In the genomic region with DNA sequence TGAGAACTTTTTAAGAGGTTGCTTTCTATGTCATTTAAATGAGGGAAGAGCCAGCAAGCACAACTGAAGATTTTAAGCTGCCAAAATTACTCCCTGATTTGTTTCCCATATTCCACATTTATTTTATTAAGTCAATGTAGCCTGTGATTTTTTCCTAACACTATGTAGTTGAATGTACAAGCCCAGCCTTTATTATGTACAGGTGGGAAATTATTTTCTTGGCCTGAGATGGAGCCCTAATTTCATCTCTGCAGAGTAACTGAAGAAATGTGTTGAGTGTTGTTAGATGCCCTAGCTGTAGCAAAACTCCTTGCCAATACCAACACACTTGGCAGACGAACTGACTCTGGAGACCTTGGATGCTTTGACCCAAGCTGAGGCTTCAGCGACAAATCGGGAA, we compare ENCODE assay signal across 38 cellular contexts.
"Had no signal": no experiment of that assay in that cellular context is flagged by ENCODE, and none has a peak within 500 bp of the region (broad histone marks: within the 10 kb centered on the region; RNA-seq: fewer than 3 reads in every experiment).

No MANE protein-coding gene starts in this region.

- H3K9me3 ChIP-seq: ascending aorta, body of pancreas had no signal

- ATAC-seq: activated naive CD4-positive, alpha-beta T cell treated with anti-CD3 and anti-CD28 coated beads, Interleukin-2, amount 50 U/mL, for 72 hours; activated naive CD8-positive, alpha-beta T cell treated with anti-CD3 and anti-CD28 coated beads, Interleukin-2, amount 50 U/mL, for 24 hours; activated T-cell treated with anti-CD3 and anti-CD28 coated beads, Interleukin-2, amount 50 U/mL, for 4 hours; activated T-cell treated with anti-CD3 and anti-CD28 coated beads, Interleukin-2, amount 50 U/mL, for 72 hours; activated T-helper 17 cell treated with anti-CD3 and anti-CD28 coated beads, Interleukin-2, amount 50 U/mL, for 72 hours; body of pancreas had no signal

- H3K9me3 Mint-ChIP-seq: activated T-cell treated with anti-CD3 and anti-CD28 coated beads, Interleukin-2, amount 50 U/mL, for 4 hours; activated T-helper 1 cell treated with anti-CD3 and anti-CD28 coated beads, Interleukin-12 subunit alpha, Interleukin-12 subunit beta, Interleukin-2, Interleukin-4 antibody, amounts not matched to agents 30 ng/mL and 10 ng/mL and 1 ng/mL, durations not matched to agents 14 hours and 24 hours and 36 hours; activated T-helper 2 cell treated with anti-CD3 and anti-CD28 coated beads, Interferon-gamma antibody, Interleukin-2, Interleukin-4, amounts not matched to agents 10 μg/mL and 5 μg/mL and 100 μg/mL, durations not matched to agents 14 hours and 24 hours and 36 hours had no signal

- H3K27ac ChIP-seq: adrenal gland, ascending aorta, body of pancreas, brain microvascular endothelial cell, breast epithelium, cardiac muscle cell had no signal

- H3K27ac Mint-ChIP-seq: activated naive CD4-positive, alpha-beta T cell treated with anti-CD3 and anti-CD28 coated beads for 36 hours; activated naive CD4-positive, alpha-beta T cell treated with anti-CD3 and anti-CD28 coated beads, Interleukin-2, amount 10 ng/mL, durations not matched to agents 7 days and 5 days; activated naive CD4-positive, alpha-beta T cell treated with anti-CD3 and anti-CD28 coated beads, Interleukin-2, amount 50 U/mL, for 24 hours; activated naive CD4-positive, alpha-beta T cell treated with anti-CD3 and anti-CD28 coated beads, Interleukin-2, amount 50 U/mL, for 72 hours; activated naive CD8-positive, alpha-beta T cell; activated naive CD8-positive, alpha-beta T cell treated with anti-CD3 and anti-CD28 coated beads for 36 hours; activated naive CD8-positive, alpha-beta T cell treated with anti-CD3 and anti-CD28 coated beads, Interleukin-2, amount 10 ng/mL, durations not matched to agents 7 days and 5 days; activated naive CD8-positive, alpha-beta T cell treated with anti-CD3 and anti-CD28 coated beads, Interleukin-2, amount 50 U/mL, for 24 hours; activated T-cell treated with anti-CD3 and anti-CD28 coated beads, Interleukin-2, amount 50 U/mL, for 24 hours; activated T-cell treated with anti-CD3 and anti-CD28 coated beads, Interleukin-2, amount 50 U/mL, for 72 hours; activated T-helper 1 cell treated with anti-CD3 and anti-CD28 coated beads, Interleukin-12 subunit alpha, Interleukin-12 subunit beta, Interleukin-2, Interleukin-4 antibody, amounts not matched to agents 30 ng/mL and 10 ng/mL and 1 ng/mL, durations not matched to agents 14 hours and 24 hours and 36 hours; activated T-helper 17 cell treated with anti-CD3 and anti-CD28 coated beads, Interleukin-2, amount 50 U/mL, for 72 hours; activated T-helper 2 cell treated with anti-CD3 and anti-CD28 coated beads, Interferon-gamma antibody, Interleukin-2, Interleukin-4, amounts not matched to agents 10 μg/mL and 5 μg/mL and 100 μg/mL, durations not matched to agents 14 hours and 24 hours and 36 hours; brain had no signal

- H3K27me3 Mint-ChIP-seq: activated naive CD4-positive, alpha-beta T cell treated with anti-CD3 and anti-CD28 coated beads, Interleukin-2, amount 10 ng/mL, durations not matched to agents 7 days and 5 days; activated naive CD8-positive, alpha-beta T cell treated with anti-CD3 and anti-CD28 coated beads, Interleukin-2, amount 10 ng/mL, durations not matched to agents 7 days and 5 days had no signal

- H3K27me3 ChIP-seq: adrenal gland, ascending aorta, body of pancreas, brain microvascular endothelial cell, breast epithelium, cardiac muscle cell had no signal

- DNase-seq: activated effector memory CD4-positive, alpha-beta T cell treated with anti-CD3 and anti-CD28 coated beads, Interleukin-2, amount 50 U/mL, for 16 hours; activated effector memory CD4-positive, alpha-beta T cell treated with Interleukin-2 at 50 U/mL for 16 hours; activated gamma-delta T cell; activated gamma-delta T cell treated with Interleukin-2 at 50 U/mL for 16 hours; activated naive CD4-positive, alpha-beta T cell; activated naive CD4-positive, alpha-beta T cell treated with anti-CD3 and anti-CD28 coated beads for 36 hours; activated naive CD4-positive, alpha-beta T cell treated with anti-CD3 and anti-CD28 coated beads, Interleukin-2, amount 10 ng/mL, durations not matched to agents 7 days and 5 days; activated naive CD4-positive, alpha-beta T cell treated with anti-CD3 and anti-CD28 coated beads, Interleukin-2, amount 50 U/mL, for 16 hours; activated naive CD4-positive, alpha-beta T cell treated with Interleukin-2 at 50 U/mL for 16 hours; activated naive CD8-positive, alpha-beta T cell treated with anti-CD3 and anti-CD28 coated beads for 36 hours; activated naive CD8-positive, alpha-beta T cell treated with anti-CD3 and anti-CD28 coated beads, Interleukin-2, amount 10 ng/mL, durations not matched to agents 7 days and 5 days; activated naive CD8-positive, alpha-beta T cell treated with anti-CD3 and anti-CD28 coated beads, Interleukin-2, amount 50 U/mL, for 24 hours; activated T-cell treated with anti-CD3 and anti-CD28 coated beads, Interleukin-2, amount 50 U/mL, for 1 hour; activated T-cell treated with anti-CD3 and anti-CD28 coated beads, Interleukin-2, amount 50 U/mL, for 24 hours; activated T-cell treated with anti-CD3 and anti-CD28 coated beads, Interleukin-2, amount 50 U/mL, for 4 hours; activated T-cell treated with anti-CD3 and anti-CD28 coated beads, Interleukin-2, amount 50 U/mL, for 48 hours; activated T-cell treated with anti-CD3 and anti-CD28 coated beads, Interleukin-2, amount 50 U/mL, for 72 hours; adrenal gland; amniotic stem cell; amygdala; anterior cingulate cortex; aorta; body of pancreas; brain microvascular endothelial cell; caudate nucleus; central memory CD4-positive, alpha-beta T cell; cerebellar nuclear complex had no signal

- H3K4me1 Mint-ChIP-seq: activated naive CD4-positive, alpha-beta T cell treated with anti-CD3 and anti-CD28 coated beads, Interleukin-2, amount 10 ng/mL, durations not matched to agents 7 days and 5 days; activated naive CD4-positive, alpha-beta T cell treated with anti-CD3 and anti-CD28 coated beads, Interleukin-2, amount 50 U/mL, for 24 hours; activated naive CD8-positive, alpha-beta T cell treated with anti-CD3 and anti-CD28 coated beads for 36 hours; activated naive CD8-positive, alpha-beta T cell treated with anti-CD3 and anti-CD28 coated beads, Interleukin-2, amount 10 ng/mL, durations not matched to agents 7 days and 5 days; activated naive CD8-positive, alpha-beta T cell treated with anti-CD3 and anti-CD28 coated beads, Interleukin-2, amount 50 U/mL, for 24 hours; activated T-helper 17 cell treated with anti-CD3 and anti-CD28 coated beads, Interleukin-2, amount 50 U/mL, for 72 hours; brain; central memory CD8-positive, alpha-beta T cell had no signal

- H3K4me3 ChIP-seq: adrenal gland, ascending aorta, body of pancreas, breast epithelium, cardiac muscle cell had no signal

- H3K4me1 ChIP-seq: adrenal gland, ascending aorta, body of pancreas, breast epithelium had no signal

- H3K36me3 ChIP-seq: adrenal gland, ascending aorta, brain microvascular endothelial cell, breast epithelium, cardiac muscle cell had no signal

- H3K4me3 Mint-ChIP-seq: activated naive CD4-positive, alpha-beta T cell treated with anti-CD3 and anti-CD28 coated beads for 36 hours; activated naive CD4-positive, alpha-beta T cell treated with anti-CD3 and anti-CD28 coated beads, Interleukin-2, amount 10 ng/mL, durations not matched to agents 7 days and 5 days; activated naive CD4-positive, alpha-beta T cell treated with anti-CD3 and anti-CD28 coated beads, Interleukin-2, amount 50 U/mL, for 24 hours; activated naive CD8-positive, alpha-beta T cell; activated naive CD8-positive, alpha-beta T cell treated with anti-CD3 and anti-CD28 coated beads for 36 hours; activated naive CD8-positive, alpha-beta T cell treated with anti-CD3 and anti-CD28 coated beads, Interleukin-2, amount 10 ng/mL, durations not matched to agents 7 days and 5 days; activated naive CD8-positive, alpha-beta T cell treated with anti-CD3 and anti-CD28 coated beads, Interleukin-2, amount 50 U/mL, for 24 hours; activated T-cell treated with anti-CD3 and anti-CD28 coated beads, Interleukin-2, amount 50 U/mL, for 24 hours; activated T-cell treated with anti-CD3 and anti-CD28 coated beads, Interleukin-2, amount 50 U/mL, for 4 hours; activated T-cell treated with anti-CD3 and anti-CD28 coated beads, Interleukin-2, amount 50 U/mL, for 72 hours; activated T-helper 1 cell treated with anti-CD3 and anti-CD28 coated beads, Interleukin-12 subunit alpha, Interleukin-12 subunit beta, Interleukin-2, Interleukin-4 antibody, amounts not matched to agents 30 ng/mL and 10 ng/mL and 1 ng/mL, durations not matched to agents 14 hours and 24 hours and 36 hours; activated T-helper 17 cell treated with anti-CD3 and anti-CD28 coated beads, Interleukin-2, amount 50 U/mL, for 72 hours; brain; central memory CD8-positive, alpha-beta T cell had no signal

- H3K36me3 Mint-ChIP-seq: activated naive CD4-positive, alpha-beta T cell treated with anti-CD3 and anti-CD28 coated beads, Interleukin-2, amount 10 ng/mL, durations not matched to agents 7 days and 5 days; activated naive CD4-positive, alpha-beta T cell treated with anti-CD3 and anti-CD28 coated beads, Interleukin-2, amount 50 U/mL, for 24 hours; activated naive CD4-positive, alpha-beta T cell treated with anti-CD3 and anti-CD28 coated beads, Interleukin-2, amount 50 U/mL, for 72 hours; activated naive CD8-positive, alpha-beta T cell; activated naive CD8-positive, alpha-beta T cell treated with anti-CD3 and anti-CD28 coated beads for 36 hours; activated naive CD8-positive, alpha-beta T cell treated with anti-CD3 and anti-CD28 coated beads, Interleukin-2, amount 10 ng/mL, durations not matched to agents 7 days and 5 days; brain had no signal
